1 cellular context compared by ENCODE assay signal in genomic region chr6:4928426-4928825, GRCh38.
A peak's percentile ranks its signal among the peaks of the same experiment; 100 is the strongest.
TF ChIP-seq lines count a peak whose summit lies in the region.

No MANE protein-coding gene starts in this region.

TF ChIP-seq in K562, 482 proteins besides CTCF, POLR2A, EP300 and RAD21 (continued from another document and continues in another):
- no peak for TF ChIP-seq E2F1 (CRISPR knock-in tag; IDR thresholded peaks at IDR 0.05)
- peak; percentile 84 for TF ChIP-seq CC2D1A (IDR thresholded peaks at IDR 0.05)
- TF ChIP-seq ZNF77 (CRISPR knock-in tag; IDR thresholded peaks at IDR 0.05), result no peak
- peak; percentile 96 for TF ChIP-seq SMARCB1 (IDR thresholded peaks at IDR 0.05; ENCODE audit: insufficient read length, low read depth)
- TF ChIP-seq RNF2 (IDR thresholded peaks at IDR 0.05), result peak; percentile 44; the same call in 1 of the 2 replicates
- TF ChIP-seq ZBTB2 (IDR thresholded peaks at IDR 0.05), result peak; percentile 68; the same call in 1 of the 2 replicates
- no peak for TF ChIP-seq PATZ1 (CRISPR knock-in tag; IDR thresholded peaks at IDR 0.05; ENCODE audit: borderline replicate concordance)
- no peak for TF ChIP-seq BRCA1 (IDR thresholded peaks at IDR 0.05)
- no peak for TF ChIP-seq BRCA1 (CRISPR knock-in tag; IDR thresholded peaks at IDR 0.05)
- peak; percentile 83; the same call in 1 of the 2 replicates for TF ChIP-seq ESRRA (IDR thresholded peaks at IDR 0.05; ENCODE audit: borderline replicate concordance, low read depth)
- TF ChIP-seq CEBPZ (IDR thresholded peaks at IDR 0.05; ENCODE audit: borderline replicate concordance, low read depth, low read length), result no peak
- TF ChIP-seq ZBTB1 (CRISPR knock-in tag; IDR thresholded peaks at IDR 0.05; ENCODE audit: borderline replicate concordance, low read depth), result no peak; the same call in 1 of the 2 replicates
- no peak for TF ChIP-seq SIRT6 (IDR thresholded peaks at IDR 0.05; ENCODE audit: low read depth, low read length)
- no peak for TF ChIP-seq CGGBP1 (CRISPR knock-in tag; IDR thresholded peaks at IDR 0.05)
- TF ChIP-seq ZNF449 (CRISPR knock-in tag; IDR thresholded peaks at IDR 0.05), result no peak
- TF ChIP-seq ZBTB26 (CRISPR knock-in tag; IDR thresholded peaks at IDR 0.05), result no peak
- no peak for TF ChIP-seq NUFIP1 (IDR thresholded peaks at IDR 0.05; ENCODE audit: partially characterized antibody)
- TF ChIP-seq GTF2E2 (tag; IDR thresholded peaks at IDR 0.05), result no peak
- TF ChIP-seq SMAD3 (CRISPR knock-in tag; conservative IDR thresholded peaks at IDR 0.05), result peak; percentile 62; the same call in 1 of the 2 replicates
- TF ChIP-seq HINFP (tag; conservative IDR thresholded peaks at IDR 0.05; ENCODE audit: low read depth), result no peak
- TF ChIP-seq RB1 (IDR thresholded peaks at IDR 0.05; ENCODE audit: low read depth), result no peak
- peak; percentile 66; the same call in 1 of the 2 replicates for TF ChIP-seq ZNF584 (CRISPR knock-in tag; IDR thresholded peaks at IDR 0.05; ENCODE audit: low read depth)
- no peak for TF ChIP-seq NFATC3 (IDR thresholded peaks at IDR 0.05)
- no peak for TF ChIP-seq ZNF717 (CRISPR knock-in tag; IDR thresholded peaks at IDR 0.05)
- TF ChIP-seq ZSCAN29 (IDR thresholded peaks at IDR 0.05), result 0 out of 2 replicates have a peak, but pooled peaks have one; percentile 66
- peak; percentile 89 for TF ChIP-seq GATA2 (CRISPR knock-in tag; IDR thresholded peaks at IDR 0.05)
- TF ChIP-seq ATF2 (CRISPR knock-in tag; IDR thresholded peaks at IDR 0.05), result no peak
- TF ChIP-seq NCOA1 (IDR thresholded peaks at IDR 0.05; ENCODE audit: low read depth), result peak; percentile 86
- TF ChIP-seq TFAM (CRISPR knock-in tag; conservative IDR thresholded peaks at IDR 0.05), result no peak
- no peak for TF ChIP-seq ZFP36 (IDR thresholded peaks at IDR 0.05; ENCODE audit: low read depth, low read length, partially characterized antibody)
- no peak for TF ChIP-seq ZNF232 (CRISPR knock-in tag; IDR thresholded peaks at IDR 0.05)
- TF ChIP-seq CXXC5 (CRISPR knock-in tag; IDR thresholded peaks at IDR 0.05), result peak; percentile 52
- TF ChIP-seq PRMT5 (CRISPR knock-in tag; IDR thresholded peaks at IDR 0.05), result no peak
- TF ChIP-seq NR2C2 (CRISPR knock-in tag; IDR thresholded peaks at IDR 0.05), result no peak
- TF ChIP-seq NR2C2 (tag; IDR thresholded peaks at IDR 0.05), result peak; percentile 93
- no peak for TF ChIP-seq ZNF277 (CRISPR knock-in tag; IDR thresholded peaks at IDR 0.05; ENCODE audit: borderline replicate concordance)
- TF ChIP-seq CBX8 (IDR thresholded peaks at IDR 0.05; ENCODE audit: borderline replicate concordance, extremely low read depth, low read depth, low read length, poor library complexity, severe bottlenecking), result no peak
- TF ChIP-seq E2F4 (CRISPR knock-in tag; IDR thresholded peaks at IDR 0.05; ENCODE audit: low read depth), result no peak
- TF ChIP-seq TRIM24 (IDR thresholded peaks at IDR 0.05), result peak; percentile 95 to 96
- no peak for TF ChIP-seq USF2 (CRISPR knock-in tag; IDR thresholded peaks at IDR 0.05)
- peak in 1 of 2 experiments; percentile 96; a peak in 2 of 4 replicates for TF ChIP-seq HDAC1 (IDR thresholded peaks at IDR 0.05)
- no peak for TF ChIP-seq POLR2AphosphoS2 (IDR thresholded peaks at IDR 0.05; ENCODE audit: low read length)
- peak; percentile 89 for TF ChIP-seq KLF16 (IDR thresholded peaks at IDR 0.05)
- TF ChIP-seq SMARCE1 (IDR thresholded peaks at IDR 0.05), result peak; percentile 98
- peak; percentile 94 for TF ChIP-seq TCF3 (CRISPR knock-in tag; IDR thresholded peaks at IDR 0.05)
- no peak for TF ChIP-seq ZNF282 (CRISPR knock-in tag; IDR thresholded peaks at IDR 0.05)
- TF ChIP-seq KAT7 (CRISPR knock-in tag; IDR thresholded peaks at IDR 0.05; ENCODE audit: borderline replicate concordance), result no peak
- TF ChIP-seq MXD1 (CRISPR knock-in tag; IDR thresholded peaks at IDR 0.05; ENCODE audit: borderline replicate concordance, poor library complexity, severe bottlenecking), result no peak
- TF ChIP-seq ZNF583 (CRISPR knock-in tag; IDR thresholded peaks at IDR 0.05), result no peak; the same call in 1 of the 2 replicates
